Comparison of ENCODE assay signal across 25 cellular contexts in genomic region chrX:69543572-69543971, GRCh38. TPM values are rescaled to one million over a fixed set of nuclear protein-coding genes. Genes with fewer than 3 reads are reported as not detected.
"Had no signal": no experiment of that assay in that cellular context is flagged by ENCODE, and none has a peak within 500 bp of the region (broad histone marks: within the 10 kb centered on the region; RNA-seq: fewer than 3 reads in every experiment).

No MANE protein-coding gene starts in this region.

- H3K4me1 ChIP-seq: pancreas, right lobe of liver, suprapubic skin, transverse colon, upper lobe of right lung, uterus had no signal

- H3K36me3 ChIP-seq: esophagus squamous epithelium, heart right ventricle, neutrophil, pancreas, right lobe of liver, suprapubic skin, transverse colon, upper lobe of right lung, uterus had no signal

- H3K9me3 ChIP-seq: neutrophil, pancreas, right lobe of liver, suprapubic skin, transverse colon, upper lobe of right lung, uterus had no signal

- H3K27me3 ChIP-seq: esophagus squamous epithelium, suprapubic skin, transverse colon, upper lobe of right lung, uterus had no signal

- H3K27ac ChIP-seq: esophagus squamous epithelium, heart right ventricle, neutrophil, pancreas, right lobe of liver, suprapubic skin, transverse colon, upper lobe of right lung, uterus had no signal

- H3K4me3 ChIP-seq: esophagus squamous epithelium, heart right ventricle, lung, pancreas, right lobe of liver, smooth muscle cell, suprapubic skin, transverse colon, upper lobe of right lung, uterus had no signal

- DNase-seq: cortex of kidney; effector memory CD8-positive, alpha-beta T cell; erythroblast; esophagus squamous epithelium; foreskin melanocyte; glutamatergic neuron; heart right ventricle; hippocampal formation; natural killer cell; right lobe of liver; stimulated activated CD4-positive, alpha-beta T cell treated with anti-CD3 and anti-CD28 coated beads, Interleukin-12 subunit alpha, Interleukin-12 subunit beta, amount 100 ng/mL, for 4 hours; stimulated activated CD4-positive, alpha-beta T cell treated with anti-CD3 and anti-CD28 coated beads, Interleukin-1b, Interleukin-23, amount 100 ng/mL, for 48 hours; stimulated activated CD4-positive, alpha-beta T cell treated with anti-CD3 and anti-CD28 coated beads, Interleukin-4, amount 100 ng/mL, for 1 hour; stimulated activated CD8-positive, alpha-beta memory T cell treated with anti-CD3 and anti-CD28 coated beads, Interleukin-4, amount 100 ng/mL, for 48 hours; stimulated activated naive CD4-positive, alpha-beta T cell; stimulated activated naive CD8-positive, alpha-beta T cell treated with anti-CD3 and anti-CD28 coated beads, Interleukin-15, amount 100 ng/mL, for 72 hours; transverse colon; upper lobe of right lung; uterus had no signal

RNA-seq across cellular contexts. Expression of gene NALF2, which starts 39.4 kb away (rescaled TPM):
- total RNA-seq: natural killer cell, pulmonary artery endothelial cell, smooth muscle cell, upper lobe of right lung had no signal
- polyA plus RNA-seq: smooth muscle cell had no signal
